ENCODE assay signal across 8 cellular contexts in the genomic region with DNA sequence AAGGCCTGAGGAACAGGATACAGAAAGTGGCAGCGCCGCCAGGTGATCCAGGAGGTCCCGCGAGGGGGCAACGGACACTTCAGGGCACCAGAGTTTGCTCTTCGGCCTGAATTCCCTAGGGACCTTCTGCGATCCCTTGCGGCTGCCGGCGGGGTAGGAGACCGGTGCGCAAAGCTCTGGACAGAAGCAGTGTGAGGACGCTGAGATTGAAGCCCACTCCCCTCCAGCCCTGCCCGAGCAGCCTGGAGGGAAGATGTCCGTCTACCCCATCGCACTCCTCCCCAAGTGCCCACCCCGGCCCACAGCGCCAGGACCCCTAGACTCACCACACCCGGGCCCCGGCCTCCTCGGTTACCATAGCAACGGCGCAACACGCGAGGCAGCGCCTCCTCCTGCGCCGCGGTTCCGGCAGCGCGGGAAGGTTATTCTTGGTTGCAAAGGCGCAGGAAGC. TPM values are rescaled to one million over a fixed set of nuclear protein-coding genes. Genes with fewer than 3 reads are reported as not detected.
DNase-seq lines count a peak whose midpoint lies in the region; ATAC-seq and TF ChIP-seq lines count a peak whose summit lies in the region.

A gene with protein sequence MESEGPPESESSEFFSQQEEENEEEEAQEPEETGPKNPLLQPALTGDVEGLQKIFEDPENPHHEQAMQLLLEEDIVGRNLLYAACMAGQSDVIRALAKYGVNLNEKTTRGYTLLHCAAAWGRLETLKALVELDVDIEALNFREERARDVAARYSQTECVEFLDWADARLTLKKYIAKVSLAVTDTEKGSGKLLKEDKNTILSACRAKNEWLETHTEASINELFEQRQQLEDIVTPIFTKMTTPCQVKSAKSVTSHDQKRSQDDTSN (minus strand): TSS at position 361 of the 451 bp plus-strand sequence. CDS start 10,433 bp downstream, outside the sequence.

- no peaks in the 10 kb centered on the region for H3K27me3 ChIP-seq in ascending aorta
- H3K27me3 ChIP-seq in skeletal muscle satellite cell (ENCODE audit: control insufficient read depth, insufficient read depth, low read length): no peaks in the 10 kb centered on the region

- TF ChIP-seq CTCF in ascending aorta (IDR thresholded peaks at IDR 0.05): no peak

- ATAC-seq in left colon (no peak), HG03571 (IDR thresholded peaks at IDR 0.05; ENCODE audit: unreplicated experiment) (no peak)

- H3K9ac ChIP-seq in skeletal muscle satellite cell (ENCODE audit: low read depth, low read length): peak within 1 kb of the TSS; percentile 20

- no peaks in the 10 kb centered on the region for H3K36me3 ChIP-seq in ascending aorta
- no peaks in the 10 kb centered on the region for H3K36me3 ChIP-seq in skeletal muscle satellite cell (ENCODE audit: insufficient read depth, low read length)

- no peak within 1 kb of the TSS for H3K27ac ChIP-seq in ascending aorta

- H3K9me3 ChIP-seq in ascending aorta (no peaks in the 10 kb centered on the region), skeletal muscle satellite cell (replicated peaks; ENCODE audit: low read length) (no peaks in the 10 kb centered on the region)

- peak within 1 kb of the TSS; percentile 93 for H3K4me2 ChIP-seq in skeletal muscle satellite cell (ENCODE audit: low read length)

- H3K4me1 ChIP-seq in ascending aorta: peaks cover 0 to 3% of the 10 kb centered on the region in 2 donors
- H3K4me1 ChIP-seq in skeletal muscle satellite cell (ENCODE audit: control insufficient read depth, insufficient read depth, low read length): peaks cover 4% of the 10 kb centered on the region

- H3K4me3 ChIP-seq in ascending aorta (peak within 1 kb of the TSS; percentile 26 to 42), skeletal muscle satellite cell (ENCODE audit: low read length) (peak within 1 kb of the TSS; percentile 70)

- intact Hi-C loops in ascending aorta (cut with DNase I) (no loop called here), left colon (cut with DNase I, micrococcal nuclease) (no loop called here)

- peak; percentile 57 for DNase-seq in COLO829 (ENCODE audit: low spot score)
- DNase-seq in NCI-H128 (lab: John Stamatoyannopoulos, UW; ENCODE audit: unreplicated experiment): peak; percentile 61
- DNase-seq in ascending aorta (ENCODE audit: low spot score in 2 of 2): no peak
- peak; percentile 48 for DNase-seq in iPS DF 19.7 (ENCODE audit: low read depth, low spot score)
- no peak for DNase-seq in HPDE6-E6E7 (ENCODE audit: extremely low spot score)
- DNase-seq in left colon: no peak

RNA-seq across cellular contexts. Expression of the gene that starts here (rescaled TPM):
- total RNA-seq in ascending aorta (not detected), left colon (1 to 10 TPM; 1.3 to 1.7 TPM)
- total RNA-seq in skeletal muscle satellite cell (2012; rRNA removed): 0.25 and 0.66 TPM in 2 replicates

Comparison
In these comparisons a context has a peak if more than half of its experiments do, and no peak if none do; other contexts are left out.
1. DNase-seq: peak in COLO829 (single experiment), NCI-H128 (single experiment) and iPS DF 19.7 (single experiment); none in ascending aorta (0 of 2), HPDE6-E6E7 (single experiment) and left colon (0 of 2).